ENCODE assay signal across 1 cellular context in genomic region chr1:230568008-230568407, GRCh38.
A peak's percentile ranks its signal among the peaks of the same experiment; 100 is the strongest.
TF ChIP-seq lines count a peak whose summit lies in the region.

No MANE protein-coding gene starts in this region.

TF ChIP-seq in HepG2, 621 proteins besides CTCF, POLR2A, EP300 and RAD21 (continued from another document):
- TF ChIP-seq ZNF687 (CRISPR knock-in tag; IDR thresholded peaks at IDR 0.05): peak; percentile 25; the same call in 1 of the 2 replicates
- no peak for TF ChIP-seq TOE1 (CRISPR knock-in tag; IDR thresholded peaks at IDR 0.05)
- peak; percentile 88 for TF ChIP-seq ZNF768 (CRISPR knock-in tag; IDR thresholded peaks at IDR 0.05)
- TF ChIP-seq STAG1 (CRISPR knock-in tag; IDR thresholded peaks at IDR 0.05): peak; percentile 54
- no peak for TF ChIP-seq CC2D1A (CRISPR knock-in tag; IDR thresholded peaks at IDR 0.05)
